In the genomic region with DNA sequence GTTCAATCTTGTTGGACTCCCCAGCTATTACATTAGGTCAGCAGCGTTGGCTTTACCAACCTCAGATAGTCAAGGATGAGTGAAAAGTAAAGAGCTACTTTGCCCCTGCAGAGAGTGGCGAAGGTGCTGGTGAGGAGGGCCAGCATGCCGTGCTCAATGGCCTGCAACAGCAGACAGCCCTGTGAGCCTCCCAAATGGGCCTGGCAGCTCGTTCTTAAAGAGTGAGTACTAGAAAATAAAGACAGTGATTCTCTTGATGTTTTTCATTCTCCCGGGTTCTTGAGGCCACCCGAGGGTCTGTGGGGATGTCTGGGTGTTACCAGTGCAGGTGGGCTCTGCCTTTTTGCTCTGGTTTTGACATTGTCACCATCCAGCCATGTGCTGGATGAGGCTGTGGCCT, we compare ENCODE assay signal across 18 cellular contexts. TPM values are rescaled to one million over a fixed set of nuclear protein-coding genes. Genes with fewer than 3 reads are reported as not detected.
A peak's percentile ranks its signal among the peaks of the same experiment; 100 is the strongest.
DNase-seq lines count a peak whose midpoint lies in the region; ATAC-seq and TF ChIP-seq lines count a peak whose summit lies in the region.
"Had no signal": no experiment of that assay in that cellular context is flagged by ENCODE, and none has a peak within 500 bp of the region (broad histone marks: within the 10 kb centered on the region; RNA-seq: fewer than 3 reads in every experiment).

No MANE protein-coding gene starts in this region.

- H3K4me3 ChIP-seq in left ventricle myocardium inferior, result no peak overlapping the region
- no peak overlapping the region for H3K4me3 ChIP-seq in heart right ventricle
- H3K4me3 ChIP-seq: A549, K562 had no signal

- H3K9me3 ChIP-seq in left ventricle myocardium inferior (replicated peaks), result no peaks in the 10 kb centered on the region
- no peaks in the 10 kb centered on the region for H3K9me3 ChIP-seq in heart right ventricle
- H3K9me3 ChIP-seq: A549, SK-N-SH had no signal

- H3K27ac ChIP-seq in left ventricle myocardium inferior (replicated peaks) (peak overlapping the region; percentile 90), heart right ventricle (no peak overlapping the region), caudate nucleus (ENCODE audit: low read depth, low read length) (peak overlapping the region; percentile 85)
- H3K27ac ChIP-seq: A549 had no signal

- 92 to 94% methylated on average over 6 of the region's 6 CpGs for WGBS in heart right ventricle, 2 donors

- DNase-seq in left ventricle myocardium inferior, result no peak
- DNase-seq in heart right ventricle, result no peak
- no peak for DNase-seq in caudate nucleus (lab: John Stamatoyannopoulos, UW)
- peak; percentile 53 for DNase-seq in posterior vena cava (ENCODE audit: low spot score)
- no peak for DNase-seq in activated CD8-positive, alpha-beta memory T cell treated with anti-CD3 and anti-CD28 coated beads for 24 hours
- no peak for DNase-seq in amygdala (lab: John Stamatoyannopoulos, UW)
- DNase-seq: CD4-positive, alpha-beta memory T cell; DMS153; H9; NCI-H1105; NCI-H446; NCI-H774; SHP77; SK-N-SH had no signal

- TF ChIP-seq CTCF in left ventricle myocardium inferior (IDR thresholded peaks at IDR 0.05; ENCODE audit: borderline replicate concordance) (no peak), heart right ventricle (IDR thresholded peaks at IDR 0.05) (no peak)

- ATAC-seq in heart right ventricle (no peak), HG03520 (IDR thresholded peaks at IDR 0.05; ENCODE audit: unreplicated experiment) (no peak), GM21423 (IDR thresholded peaks at IDR 0.05; ENCODE audit: unreplicated experiment) (no peak)
- ATAC-seq: A549, K562 had no signal

- H3K27me3 ChIP-seq in left ventricle myocardium inferior (ENCODE audit: low read depth) (no peaks in the 10 kb centered on the region), heart right ventricle (no peaks in the 10 kb centered on the region)

- H3K4me1 ChIP-seq in left ventricle myocardium inferior, result peaks cover 50% of the 10 kb centered on the region
- H3K4me1 ChIP-seq in heart right ventricle, result peaks cover 8 to 35% (median 28%) of the 10 kb centered on the region in 9 donors
- H3K4me1 ChIP-seq: A549 had no signal

- H3K36me3 ChIP-seq in left ventricle myocardium inferior (no peaks in the 10 kb centered on the region), heart right ventricle (no peaks in the 10 kb centered on the region)

- intact Hi-C loops in left ventricle myocardium inferior (cut with micrococcal nuclease) (no loop called here), heart right ventricle (cut with DNase I) (loop anchor here in 2 of 10 donors (5.0 kb wide), 3 partner anchors 61 to 376 kb away; no protein-coding TSS in a partner anchor), posterior vena cava (cut with DNase I) (no loop called here)

RNA-seq across cellular contexts. Expression of a gene that starts 16.2 kb away (rescaled TPM):
- 44.5 TPM for total RNA-seq in left ventricle myocardium inferior
- total RNA-seq in heart right ventricle, result 10 to 100 TPM in 8 of 10 donors, 1 to 10 TPM in 2; 9.4 to 81.2 (median 19.6) TPM
- 100 to 1,000 TPM in 1 of 2 donors, 10 to 100 TPM in 1; 56.0 to 125 TPM for polyA plus RNA-seq in heart right ventricle
- 10 to 100 TPM in 1 of 2 donors, 1 to 10 TPM in 1; 9.2 to 20.7 TPM for total RNA-seq in posterior vena cava

Comparison
In these comparisons a context has a peak if more than half of its experiments do, and no peak if none do; other contexts are left out.
1. H3K27ac ChIP-seq: peak in left ventricle myocardium inferior (single experiment) and caudate nucleus (single experiment); none in heart right ventricle (0 of 10).